Comparison of ENCODE assay signal across 4 cellular contexts in the genomic region with DNA sequence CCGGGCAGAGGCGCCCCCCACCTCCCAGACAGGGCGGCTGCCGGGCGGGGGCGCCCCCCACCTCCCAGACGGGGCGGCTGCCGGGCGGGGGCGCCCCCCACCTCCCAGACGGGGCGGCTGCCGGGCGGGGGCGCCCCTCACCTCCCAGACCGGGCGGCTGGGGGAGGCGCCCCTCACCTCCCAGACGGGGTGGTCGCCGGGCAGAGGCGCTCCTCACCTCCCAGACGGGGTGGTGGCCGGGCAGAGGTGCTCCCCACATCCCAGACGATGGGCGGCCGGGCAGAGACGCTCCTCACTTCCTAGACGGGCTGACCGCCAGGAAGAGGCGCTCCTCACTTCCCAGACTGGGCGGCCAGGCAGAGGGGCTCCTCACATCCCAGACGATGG. TPM values are rescaled to one million over a fixed set of nuclear protein-coding genes. Genes with fewer than 3 reads are reported as not detected.
A peak's percentile ranks its signal among the peaks of the same experiment; 100 is the strongest.
DNase-seq lines count a peak whose midpoint lies in the region; ATAC-seq, FAIRE-seq and TF ChIP-seq lines count a peak whose summit lies in the region.
"Not testable (repeated sequence)": the region's sequence is repeated elsewhere in the genome, so short reads cannot be mapped to it uniquely, and the experiment has no call there.

No MANE protein-coding gene starts in this region.

- peak overlapping the region; percentile 80 for H3K4me2 ChIP-seq in A549
- not testable (repeated sequence) for H3K4me2 ChIP-seq in hepatocyte

- not testable (repeated sequence) for DNase-seq in A549 (ENCODE audit: low read depth in 1 of 2, low spot score in 1 of 2); hepatocyte (ENCODE audit: low spot score); stimulated activated naive CD8-positive, alpha-beta T cell treated with anti-CD3 and anti-CD28 coated beads, Interleukin-15, amount 100 ng/mL, for 72 hours
- DNase-seq in right cardiac atrium: peak in 2 of 3 donors; percentile 51 to 63

- not testable (repeated sequence) for H3K9me3 ChIP-seq in A549; right cardiac atrium (ENCODE audit: control insufficient read depth, low read length); hepatocyte (ENCODE audit: low read depth)

- TF ChIP-seq RAD21 in A549 (conservative IDR thresholded peaks at IDR 0.05 in 1 of 2, IDR thresholded peaks at IDR 0.05 in 1 of 2): not testable (repeated sequence)

- peaks cover 23% of the 10 kb centered on the region for H3K4me1 ChIP-seq in A549
- H3K4me1 ChIP-seq in right cardiac atrium (ENCODE audit: control insufficient read depth, insufficient read depth, low read length); hepatocyte (ENCODE audit: insufficient read depth): not testable (repeated sequence)

- not testable (repeated sequence) for FAIRE-seq in A549 (lab: Jason Lieb, UNC)

- not testable (repeated sequence) for H4K20me1 ChIP-seq in hepatocyte (ENCODE audit: insufficient read depth, poor library complexity, severe bottlenecking)

- not testable (repeated sequence) for H3K36me3 ChIP-seq in hepatocyte (replicated peaks; ENCODE audit: insufficient read depth, low read depth)

- not testable (repeated sequence) for H3K4me3 Mint-ChIP-seq in stimulated activated naive CD8-positive, alpha-beta T cell treated with anti-CD3 and anti-CD28 coated beads, Interleukin-15, amount 100 ng/mL, for 72 hours

- CTCF ChIA-PET in A549 (lab: Yijun Ruan, JAX): interaction anchor here (1.7 kb wide), 1 partner anchor 22 kb away, joined by 5 read pairs; no protein-coding TSS in a partner anchor

- POLR2A ChIA-PET in A549 (lab: Yijun Ruan, JAX): not testable (repeated sequence)

- H3K9me3 Mint-ChIP-seq in stimulated activated naive CD8-positive, alpha-beta T cell treated with anti-CD3 and anti-CD28 coated beads, Interleukin-15, amount 100 ng/mL, for 72 hours: not testable (repeated sequence)

- WGBS in A549 (ENCODE audit: missing lambda C conversion rate): 90% methylated on average over 13 of the region's 34 CpGs
- 93% methylated on average over 34 of the region's 34 CpGs for WGBS in right cardiac atrium
- 100% methylated on average over 2 of the region's 34 CpGs for WGBS in hepatocyte (ENCODE audit: low lambda C conversion rate, missing lambda C conversion rate)

- peaks cover 36% of the 10 kb centered on the region for H3K79me2 ChIP-seq in hepatocyte

- not testable (repeated sequence) for H3K27me3 ChIP-seq in right cardiac atrium (ENCODE audit: control insufficient read depth, insufficient read depth); hepatocyte

- H3K4me1 Mint-ChIP-seq in stimulated activated naive CD8-positive, alpha-beta T cell treated with anti-CD3 and anti-CD28 coated beads, Interleukin-15, amount 100 ng/mL, for 72 hours: peaks cover 11% of the 10 kb centered on the region

- TF ChIP-seq CTCF in A549 (IDR thresholded peaks at IDR 0.05); hepatocyte (IDR thresholded peaks at IDR 0.05; ENCODE audit: poor library complexity): not testable (repeated sequence)

- H3K27ac ChIP-seq in A549 (peak overlapping the region; percentile 86 to 97), hepatocyte (peak overlapping the region; percentile 75)
- not testable (repeated sequence) for H3K27ac ChIP-seq in right cardiac atrium (ENCODE audit: low read length)

- ATAC-seq in A549, right cardiac atrium: not testable (repeated sequence)
- ATAC-seq in stimulated activated naive CD8-positive, alpha-beta T cell treated with anti-CD3 and anti-CD28 coated beads, Interleukin-15, amount 100 ng/mL, for 72 hours: peak; percentile 67

- H3K27me3 Mint-ChIP-seq in stimulated activated naive CD8-positive, alpha-beta T cell treated with anti-CD3 and anti-CD28 coated beads, Interleukin-15, amount 100 ng/mL, for 72 hours: not testable (repeated sequence)

- H3K27ac Mint-ChIP-seq in stimulated activated naive CD8-positive, alpha-beta T cell treated with anti-CD3 and anti-CD28 coated beads, Interleukin-15, amount 100 ng/mL, for 72 hours: not testable (repeated sequence)

- H3K9me2 ChIP-seq in hepatocyte (replicated peaks; ENCODE audit: insufficient read depth): not testable (repeated sequence)

- intact Hi-C loops in right cardiac atrium (cut with DNase I): not testable (repeated sequence)

- TF ChIP-seq POLR2A in A549 (IDR thresholded peaks at IDR 0.05; ENCODE audit: low read length): not testable (repeated sequence)

- TF ChIP-seq EP300 in A549 (IDR thresholded peaks at IDR 0.05): not testable (repeated sequence)

- H2AFZ ChIP-seq in hepatocyte: not testable (repeated sequence)

- H3K4me3 ChIP-seq in A549: 0 out of 3 replicates have a peak overlapping the region, but pooled peaks have one; percentile 29
- not testable (repeated sequence) for H3K4me3 ChIP-seq in right cardiac atrium (ENCODE audit: low read length); hepatocyte

RNA-seq across cellular contexts. Expression of a gene that starts 24.0 kb away (rescaled TPM):
- polyA plus RNA-seq in A549 (2011; rRNA removed) (88.8 and 135 TPM in 2 replicates), A549 (2017; fragmentation: RNase III; extraction: RNeasy Plus Mini Kit Qiagen cat#74134 plus additional on column Dnase treatment) (54.8 to 57.3 TPM (median 55.5 TPM) in 3 replicates), right cardiac atrium (42.4 TPM), hepatocyte (38.1 and 53.9 TPM in 2 replicates)
- 38.6 and 57.6 TPM in 2 replicates for polyA plus RNA-seq in A549 (2012; cell fraction: cytosol; rRNA removed)
- 31.9 and 35.5 TPM in 2 replicates for polyA plus RNA-seq in A549 (2012; cell fraction: nucleus; rRNA removed)
- polyA minus RNA-seq in A549 (2011; rRNA and poly(A)+ RNA removed): 25.2 and 42.1 TPM in 2 replicates
- total RNA-seq in right cardiac atrium (10 to 100 TPM; 39.2 to 48.8 (median 43.3) TPM), hepatocyte (61.1 and 65.4 TPM in 2 replicates)

RNA-seq across cellular contexts. Expression of a gene that starts 24.1 kb away (rescaled TPM):
- 49.6 and 93.0 TPM in 2 replicates for polyA plus RNA-seq in A549 (2011; rRNA removed)
- 28.7 and 30.5 TPM in 2 replicates for polyA plus RNA-seq in A549 (2012; cell fraction: cytosol; rRNA removed)
- polyA plus RNA-seq in A549 (2012; cell fraction: nucleus; rRNA removed): 5.1 and 6.6 TPM in 2 replicates
- polyA plus RNA-seq in A549 (2017; fragmentation: RNase III; extraction: RNeasy Plus Mini Kit Qiagen cat#74134 plus additional on column Dnase treatment): 62.7 to 65.9 TPM (median 65.6 TPM) in 3 replicates
- polyA minus RNA-seq in A549 (2011; rRNA and poly(A)+ RNA removed): 14.5 and 22.8 TPM in 2 replicates
- 10 to 100 TPM; 52.3 to 59.6 (median 56.9) TPM for total RNA-seq in right cardiac atrium
- 42.8 TPM for polyA plus RNA-seq in right cardiac atrium
- total RNA-seq in hepatocyte: 25.6 and 27.7 TPM in 2 replicates
- 70.1 and 85.9 TPM in 2 replicates for polyA plus RNA-seq in hepatocyte
